In genomic region chr1:48114596-48115384, GRCh38 we compare ENCODE assay signal across 16 cellular contexts.
"Had no signal": no experiment of that assay in that cellular context is flagged by ENCODE, and none has a peak within 500 bp of the region (broad histone marks: within the 10 kb centered on the region; RNA-seq: fewer than 3 reads in every experiment).

No MANE protein-coding gene starts in this region.

- H3K27ac ChIP-seq: ovary, stomach, thoracic aorta had no signal

- DNase-seq: activated B cell treated with CpG ODN at 0.5 μM for 24 hours; activated CD4-positive, alpha-beta T cell treated with anti-CD3 and anti-CD28 coated beads, Interleukin-2, amount 10 ng/mL, durations not matched to agents 7 days and 5 days; activated naive CD4-positive, alpha-beta T cell treated with anti-CD3 and anti-CD28 coated beads, Interleukin-2, amount 10 ng/mL, durations not matched to agents 7 days and 5 days; immature natural killer cell; left cardiac atrium; ovary; stimulated activated CD4-positive, alpha-beta T cell treated with anti-CD3 and anti-CD28 coated beads, Interleukin-4, amount 100 ng/mL, for 24 hours; stomach; T-helper 17 cell had no signal

- ATAC-seq: left cardiac atrium, sciatic nerve, T-helper 17 cell had no signal

- H3K36me3 ChIP-seq: ovary, stomach, thoracic aorta had no signal

- H3K36me3 Mint-ChIP-seq: activated naive CD4-positive, alpha-beta T cell treated with anti-CD3 and anti-CD28 coated beads, Interleukin-2, amount 10 ng/mL, durations not matched to agents 7 days and 5 days; brain; immature natural killer cell had no signal

- H3K27me3 Mint-ChIP-seq: activated naive CD4-positive, alpha-beta T cell treated with anti-CD3 and anti-CD28 coated beads, Interleukin-2, amount 10 ng/mL, durations not matched to agents 7 days and 5 days had no signal

- H3K4me3 Mint-ChIP-seq: activated B cell treated with CpG ODN at 0.5 μM for 24 hours; activated CD4-positive, alpha-beta T cell treated with anti-CD3 and anti-CD28 coated beads, Interleukin-2, amount 10 ng/mL, durations not matched to agents 7 days and 5 days; activated naive CD4-positive, alpha-beta T cell treated with anti-CD3 and anti-CD28 coated beads, Interleukin-2, amount 10 ng/mL, durations not matched to agents 7 days and 5 days; brain; dendritic cell treated with granulocyte-macrophage colony-stimulating factor and Interleukin-4, amounts not matched to agents 40 ng/mL and 50 ng/mL, for 4 days; immature natural killer cell; neural crest cell; T-helper 17 cell had no signal

- H3K9me3 Mint-ChIP-seq: activated CD4-positive, alpha-beta T cell treated with anti-CD3 and anti-CD28 coated beads, Interleukin-2, amount 10 ng/mL, durations not matched to agents 7 days and 5 days; activated naive CD4-positive, alpha-beta T cell treated with anti-CD3 and anti-CD28 coated beads, Interleukin-2, amount 10 ng/mL, durations not matched to agents 7 days and 5 days; activated T-helper 2 cell treated with anti-CD3 and anti-CD28 coated beads, Interferon-gamma antibody, Interleukin-2, Interleukin-4, amounts not matched to agents 10 μg/mL and 5 μg/mL and 100 μg/mL, durations not matched to agents 14 hours and 24 hours and 36 hours had no signal

- H3K9me3 ChIP-seq: ovary had no signal

- H3K27ac Mint-ChIP-seq: activated B cell treated with CpG ODN at 0.5 μM for 24 hours; activated CD4-positive, alpha-beta T cell treated with anti-CD3 and anti-CD28 coated beads, Interleukin-2, amount 10 ng/mL, durations not matched to agents 7 days and 5 days; activated naive CD4-positive, alpha-beta T cell treated with anti-CD3 and anti-CD28 coated beads, Interleukin-2, amount 10 ng/mL, durations not matched to agents 7 days and 5 days; activated T-helper 2 cell treated with anti-CD3 and anti-CD28 coated beads, Interferon-gamma antibody, Interleukin-2, Interleukin-4, amounts not matched to agents 10 μg/mL and 5 μg/mL and 100 μg/mL, durations not matched to agents 14 hours and 24 hours and 36 hours; dendritic cell treated with granulocyte-macrophage colony-stimulating factor and Interleukin-4, amounts not matched to agents 40 ng/mL and 50 ng/mL, for 4 days; T-helper 17 cell had no signal

- H3K4me3 ChIP-seq: lung, ovary, stomach, thoracic aorta had no signal

- H3K4me1 ChIP-seq: stomach had no signal

- H3K4me1 Mint-ChIP-seq: activated B cell treated with CpG ODN at 0.5 μM for 24 hours; activated CD4-positive, alpha-beta T cell treated with anti-CD3 and anti-CD28 coated beads, Interleukin-2, amount 10 ng/mL, durations not matched to agents 7 days and 5 days; activated naive CD4-positive, alpha-beta T cell treated with anti-CD3 and anti-CD28 coated beads, Interleukin-2, amount 10 ng/mL, durations not matched to agents 7 days and 5 days; brain; immature natural killer cell; neural crest cell; T-helper 17 cell had no signal

- H3K27me3 ChIP-seq: ovary, stomach had no signal
